Comparison of ENCODE assay signal across 8 cellular contexts in genomic region chr21:36104306-36105300, GRCh38. TPM values are rescaled to one million over a fixed set of nuclear protein-coding genes. Genes with fewer than 3 reads are reported as not detected.
A peak's percentile ranks its signal among the peaks of the same experiment; 100 is the strongest.
DNase-seq lines count a peak whose midpoint lies in the region; ATAC-seq and TF ChIP-seq lines count a peak whose summit lies in the region.

No MANE protein-coding gene starts in this region.

- H3K4me3 ChIP-seq in AG09309 (ENCODE audit: control insufficient read depth, low read depth, low read length): no peak overlapping the region; the same call in none of the 2 replicates
- H3K4me3 ChIP-seq in NB4 (ENCODE audit: low read depth, low read length): no peak overlapping the region
- H3K4me3 ChIP-seq in osteoblast (ENCODE audit: insufficient read depth, low read length): peak overlapping the region; percentile 51
- no peak overlapping the region for H3K4me3 ChIP-seq in thyroid gland (replicated peaks in 1 of 3)

- H3K36me3 ChIP-seq in osteoblast (ENCODE audit: insufficient read depth, low read length) (no peaks in the 10 kb centered on the region), thyroid gland (no peaks in the 10 kb centered on the region)

- peaks cover 3% of the 10 kb centered on the region for H3K4me1 ChIP-seq in foreskin keratinocyte
- peaks cover 6% of the 10 kb centered on the region for H3K4me1 ChIP-seq in osteoblast (ENCODE audit: insufficient read depth, low read length)
- H3K4me1 ChIP-seq in thyroid gland: peaks cover 0 to 8% of the 10 kb centered on the region in 2 donors

- H3K4me1 Mint-ChIP-seq in activated T-helper 17 cell treated with anti-CD3 and anti-CD28 coated beads, Interleukin-2, amount 50 U/mL, for 72 hours: no peaks in the 10 kb centered on the region

- peak overlapping the region; percentile 44 for H3K4me3 Mint-ChIP-seq in activated T-helper 17 cell treated with anti-CD3 and anti-CD28 coated beads, Interleukin-2, amount 50 U/mL, for 72 hours

- H3K27ac Mint-ChIP-seq in activated T-helper 17 cell treated with anti-CD3 and anti-CD28 coated beads, Interleukin-2, amount 50 U/mL, for 72 hours: no peak overlapping the region

- no peaks in the 10 kb centered on the region for H3K27me3 ChIP-seq in foreskin keratinocyte
- peaks cover 39% of the 10 kb centered on the region for H3K27me3 ChIP-seq in osteoblast (ENCODE audit: insufficient read depth, low read length)
- H3K27me3 ChIP-seq in thyroid gland: no peaks in the 10 kb centered on the region

- no peak for TF ChIP-seq POLR2A in NB4 (IDR thresholded peaks at IDR 0.05; ENCODE audit: extremely low read depth, insufficient read length)
- no peak for TF ChIP-seq POLR2A in thyroid gland (IDR thresholded peaks at IDR 0.05)

- TF ChIP-seq CTCF in AG09309 (IDR thresholded peaks at IDR 0.05; ENCODE audit: control insufficient read depth, insufficient read depth, low read depth, low read length, missing control alignments) (peak; percentile 52), NB4 (IDR thresholded peaks at IDR 0.05; ENCODE audit: low read depth, low read length) (peak; percentile 26), foreskin keratinocyte (conservative IDR thresholded peaks at IDR 0.05) (peak; percentile 38), osteoblast (IDR thresholded peaks at IDR 0.05; ENCODE audit: extremely low read depth, low read depth, low read length) (peak; percentile 53), thyroid gland (IDR thresholded peaks at IDR 0.05) (peak in 2 of 6 experiments; percentile 46 to 51)

- H3K36me3 Mint-ChIP-seq in activated T-helper 17 cell treated with anti-CD3 and anti-CD28 coated beads, Interleukin-2, amount 50 U/mL, for 72 hours (ENCODE audit: low read depth): no peaks in the 10 kb centered on the region

- H3K27ac ChIP-seq in foreskin keratinocyte (no peak overlapping the region), osteoblast (ENCODE audit: low read depth, low read length) (no peak overlapping the region), thyroid gland (no peak overlapping the region)

- no peaks in the 10 kb centered on the region for H3K79me2 ChIP-seq in osteoblast (ENCODE audit: insufficient read depth, low read length)

- no peaks in the 10 kb centered on the region for H4K20me1 ChIP-seq in osteoblast (ENCODE audit: insufficient read depth, low read length)

- WGBS in thyroid gland, 2 donors: 26 to 31% methylated on average over 28 to 29 of the region's 29 CpGs

- intact Hi-C loops in thyroid gland (cut with DNase I): no loop called here

- H3K9me3 ChIP-seq in osteoblast (ENCODE audit: low read depth, low read length): no peaks in the 10 kb centered on the region
- no peaks in the 10 kb centered on the region for H3K9me3 ChIP-seq in thyroid gland

- H3K4me2 ChIP-seq in osteoblast (ENCODE audit: insufficient read depth, low read length): peak overlapping the region; percentile 68

- DNase-seq in AG09309 (ENCODE audit: low read depth) (no peak), NB4 (ENCODE audit: low read depth) (no peak), foreskin keratinocyte (peak in 1 of 2 donors; percentile 71), osteoblast (ENCODE audit: insufficient read length, low spot score, missing footprints) (no peak), thyroid gland (peak; percentile 63 to 69), NCI-H146 (lab: John Stamatoyannopoulos, UW) (no peak), HPDE6-E6E7 (ENCODE audit: extremely low spot score) (no peak)

- no peaks in the 10 kb centered on the region for H3K9me3 Mint-ChIP-seq in activated T-helper 17 cell treated with anti-CD3 and anti-CD28 coated beads, Interleukin-2, amount 50 U/mL, for 72 hours

- peak; percentile 23 for ATAC-seq in activated T-helper 17 cell treated with anti-CD3 and anti-CD28 coated beads, Interleukin-2, amount 50 U/mL, for 72 hours (replicated peaks)
- ATAC-seq in foreskin keratinocyte: peak; percentile 41

- H2AFZ ChIP-seq in osteoblast (ENCODE audit: low read length): peak overlapping the region; percentile 51

- peaks cover 35% of the 10 kb centered on the region for H3K27me3 Mint-ChIP-seq in activated T-helper 17 cell treated with anti-CD3 and anti-CD28 coated beads, Interleukin-2, amount 50 U/mL, for 72 hours

RNA-seq across cellular contexts. Expression of gene CBR3, which starts 30.3 kb away (rescaled TPM):
- total RNA-seq in activated T-helper 17 cell treated with anti-CD3 and anti-CD28 coated beads, Interleukin-2, amount 50 U/mL, for 72 hours: 10 to 100 TPM; 19.7 to 23.2 TPM
- 6.2 and 7.9 TPM in 2 replicates for total RNA-seq in foreskin keratinocyte
- 8.2 and 9.8 TPM in 2 replicates for polyA plus RNA-seq in foreskin keratinocyte
- 17.4 and 22.7 TPM in 2 replicates for total RNA-seq in osteoblast
- 10 to 100 TPM in 1 of 4 donors, 1 to 10 TPM in 3; 5.0 to 23.6 (median 6.5) TPM for total RNA-seq in thyroid gland

RNA-seq across cellular contexts. Expression of gene CBR1, which starts 34.8 kb away (rescaled TPM):
- 10 to 100 TPM; 21.8 to 63.9 TPM for total RNA-seq in activated T-helper 17 cell treated with anti-CD3 and anti-CD28 coated beads, Interleukin-2, amount 50 U/mL, for 72 hours
- total RNA-seq in foreskin keratinocyte (109 and 114 TPM in 2 replicates), osteoblast (69.0 and 73.5 TPM in 2 replicates), thyroid gland (100 to 1,000 TPM; 206 to 600 (median 418) TPM)
- 131 and 132 TPM in 2 replicates for polyA plus RNA-seq in foreskin keratinocyte

RNA-seq across cellular contexts. Expression of gene SETD4, which starts 44.3 kb away (rescaled TPM):
- 10 to 100 TPM; 12.0 to 21.5 TPM for total RNA-seq in activated T-helper 17 cell treated with anti-CD3 and anti-CD28 coated beads, Interleukin-2, amount 50 U/mL, for 72 hours
- total RNA-seq in foreskin keratinocyte (12.1 and 16.0 TPM in 2 replicates), osteoblast (15.9 and 18.6 TPM in 2 replicates), thyroid gland (10 to 100 TPM; 25.9 to 33.1 (median 29.7) TPM)
- polyA plus RNA-seq in foreskin keratinocyte: 10.2 and 10.7 TPM in 2 replicates

RNA-seq across cellular contexts. Expression of gene DOP1B, which starts 52.0 kb away (rescaled TPM):
- total RNA-seq in activated T-helper 17 cell treated with anti-CD3 and anti-CD28 coated beads, Interleukin-2, amount 50 U/mL, for 72 hours: 10 to 100 TPM; 13.5 to 13.6 TPM
- total RNA-seq in foreskin keratinocyte (3.0 and 4.2 TPM in 2 replicates), osteoblast (16.3 and 23.6 TPM in 2 replicates), thyroid gland (10 to 100 TPM; 15.9 to 28.1 (median 20.4) TPM)
- 0.74 and 0.90 TPM in 2 replicates for polyA plus RNA-seq in foreskin keratinocyte

Comparison
In these comparisons a context has a peak if more than half of its experiments do, and no peak if none do; other contexts are left out.
1. DNase-seq: peak in thyroid gland (2 of 2); none in AG09309 (single experiment), NB4 (single experiment), osteoblast (single experiment), NCI-H146 (single experiment) and HPDE6-E6E7 (single experiment).